1 cellular context compared by ENCODE assay signal in genomic region chr7:1673581-1674102, GRCh38.
TF ChIP-seq lines count a peak whose summit lies in the region.

No MANE protein-coding gene starts in this region.

TF ChIP-seq in K562, 482 proteins besides CTCF, POLR2A, EP300 and RAD21:
- TF ChIP-seq SNIP1 (IDR thresholded peaks at IDR 0.05; ENCODE audit: low read depth) = no peak
- TF ChIP-seq BCOR (IDR thresholded peaks at IDR 0.05) = peak; percentile 58; the same call in 1 of the 2 replicates
